In genomic region chr7:92621026-92621540, GRCh38 we compare ENCODE assay signal across 8 cellular contexts. TPM values are rescaled to one million over a fixed set of nuclear protein-coding genes. Genes with fewer than 3 reads are reported as not detected.
DNase-seq lines count a peak whose midpoint lies in the region; ATAC-seq and TF ChIP-seq lines count a peak whose summit lies in the region.

No MANE protein-coding gene starts in this region.

- H3K4me3 ChIP-seq in right atrium auricular region (no peak overlapping the region), gastrocnemius medialis (no peak overlapping the region)

- H3K36me3 ChIP-seq in right atrium auricular region (peaks cover 13% of the 10 kb centered on the region), gastrocnemius medialis (no peaks in the 10 kb centered on the region)

- H3K27me3 ChIP-seq in right atrium auricular region (no peaks in the 10 kb centered on the region), gastrocnemius medialis (no peaks in the 10 kb centered on the region)

- in situ Hi-C loops in gastrocnemius medialis (cut with MboI; ENCODE audit: low sequenced_read_pairs in 4 of 4): loop anchor here in 3 of 4 donors (10.0 to 25.0 kb wide), 4 partner anchors 214 to 441 kb away; partner anchors contain the start of gene CDK6 (in 2 of the 3)

- intact Hi-C loops in gastrocnemius medialis (cut with DNase I; ENCODE audit: low total_unique reads): loop anchor here (1.0 to 5.0 kb wide), 2 partner anchors 211 to 434 kb away; no protein-coding TSS in a partner anchor

- peak; percentile 66 for TF ChIP-seq CTCF in GM12801 (IDR thresholded peaks at IDR 0.05; ENCODE audit: extremely low read depth, insufficient read length)
- peak; percentile 66 to 85 for TF ChIP-seq CTCF in right atrium auricular region (IDR thresholded peaks at IDR 0.05)
- peak; percentile 45 to 72 (median 57) for TF ChIP-seq CTCF in gastrocnemius medialis (IDR thresholded peaks at IDR 0.05 in 4 of 5, conservative IDR thresholded peaks at IDR 0.05 in 1 of 5)

- H3K27ac ChIP-seq in right atrium auricular region: peak overlapping the region; percentile 14 to 29
- H3K27ac ChIP-seq in gastrocnemius medialis: peak overlapping the region in 1 of 4 donors; percentile 29

- DNase-seq in NCI-H1105 treated with DMSO at 0.1 percent for 48 hours (lab: John Stamatoyannopoulos, UW): peak; percentile 79
- peak; percentile 40 to 91 (median 66) for DNase-seq in T-helper 1 cell
- peak; percentile 50 for DNase-seq in amniotic stem cell (lab: John Stamatoyannopoulos, UW)
- DNase-seq in right atrium auricular region (ENCODE audit: low spot score): no peak
- DNase-seq in gastrocnemius medialis: peak in 1 of 2 donors; percentile 28
- no peak for DNase-seq in cerebellar nuclear complex (lab: John Stamatoyannopoulos, UW)

- TF ChIP-seq POLR2A in gastrocnemius medialis (IDR thresholded peaks at IDR 0.05): no peak

- peak; percentile 73 for ATAC-seq in HG02571 (IDR thresholded peaks at IDR 0.05; ENCODE audit: unreplicated experiment)
- peak; percentile 45 to 66 for ATAC-seq in gastrocnemius medialis

- H3K9me3 ChIP-seq in right atrium auricular region (no peaks in the 10 kb centered on the region), gastrocnemius medialis (no peaks in the 10 kb centered on the region)

- H3K4me1 ChIP-seq in right atrium auricular region (peaks cover 0 to 28% of the 10 kb centered on the region in 2 donors), gastrocnemius medialis (peaks cover 0 to 3% of the 10 kb centered on the region in 2 donors)

RNA-seq across cellular contexts. Expression of gene FAM133B, which starts 30.9 kb away (rescaled TPM):
- total RNA-seq in right atrium auricular region (10 to 100 TPM in 1 of 2 donors, 1 to 10 TPM in 1; 9.6 to 11.8 TPM), gastrocnemius medialis (10 to 100 TPM; 10.8 to 14.9 (median 12.6) TPM)

Comparison
In these comparisons a context has a peak if more than half of its experiments do, and no peak if none do; other contexts are left out.
1. DNase-seq: peak in NCI-H1105 treated with DMSO at 0.1 percent for 48 hours (single experiment), T-helper 1 cell (5 of 5) and amniotic stem cell (single experiment); none in right atrium auricular region (single experiment) and cerebellar nuclear complex (0 of 2).
2. Peak in every context shown above with its lines, with median percentiles within 50 percentile points of each other: CTCF ChIP-seq.